In genomic region chr1:101410048-101410878, GRCh38 we compare ENCODE assay signal across 10 cellular contexts.
DNase-seq lines count a peak whose midpoint lies in the region; ATAC-seq and TF ChIP-seq lines count a peak whose summit lies in the region.
"Had no signal": no experiment of that assay in that cellular context is flagged by ENCODE, and none has a peak within 500 bp of the region (broad histone marks: within the 10 kb centered on the region; RNA-seq: fewer than 3 reads in every experiment).

No MANE protein-coding gene starts in this region.

- H3K27me3 Mint-ChIP-seq in activated naive CD8-positive, alpha-beta T cell treated with anti-CD3 and anti-CD28 coated beads, Interleukin-2, amount 50 U/mL, for 24 hours, result no peaks in the 10 kb centered on the region
- peaks cover 27% of the 10 kb centered on the region for H3K27me3 Mint-ChIP-seq in activated naive CD4-positive, alpha-beta T cell treated with anti-CD3 and anti-CD28 coated beads, Interleukin-2, amount 10 ng/mL, durations not matched to agents 7 days and 5 days

- H3K27me3 ChIP-seq in WERI-Rb-1 (ENCODE audit: insufficient read depth, low read depth, severe bottlenecking), result peaks cover 25% of the 10 kb centered on the region

- DNase-seq in GM10266 (ENCODE audit: extremely low spot score) (peak; percentile 14), WERI-Rb-1 (no peak), NCI-H1694 treated with DMSO at 0.1 percent for 48 hours (lab: John Stamatoyannopoulos, UW) (no peak), inferior parietal cortex (ENCODE audit: extremely low spot score) (no peak)
- peak; percentile 14 for DNase-seq in activated naive CD8-positive, alpha-beta T cell treated with anti-CD3 and anti-CD28 coated beads, Interleukin-2, amount 50 U/mL, for 24 hours
- DNase-seq in activated naive CD4-positive, alpha-beta T cell treated with anti-CD3 and anti-CD28 coated beads, Interleukin-2, amount 10 ng/mL, durations not matched to agents 7 days and 5 days, result no peak
- DNase-seq: Caco-2, dorsolateral prefrontal cortex had no signal

- H3K4me3 Mint-ChIP-seq in activated naive CD8-positive, alpha-beta T cell treated with anti-CD3 and anti-CD28 coated beads, Interleukin-2, amount 50 U/mL, for 24 hours, result no peak overlapping the region
- no peak overlapping the region for H3K4me3 Mint-ChIP-seq in activated naive CD4-positive, alpha-beta T cell treated with anti-CD3 and anti-CD28 coated beads, Interleukin-2, amount 10 ng/mL, durations not matched to agents 7 days and 5 days

- H3K27ac Mint-ChIP-seq in activated naive CD8-positive, alpha-beta T cell treated with anti-CD3 and anti-CD28 coated beads, Interleukin-2, amount 50 U/mL, for 24 hours, result peak overlapping the region; percentile 67
- no peak overlapping the region for H3K27ac Mint-ChIP-seq in activated naive CD4-positive, alpha-beta T cell treated with anti-CD3 and anti-CD28 coated beads, Interleukin-2, amount 10 ng/mL, durations not matched to agents 7 days and 5 days

- H3K4me1 Mint-ChIP-seq in activated naive CD8-positive, alpha-beta T cell treated with anti-CD3 and anti-CD28 coated beads, Interleukin-2, amount 50 U/mL, for 24 hours, result peaks cover 20% of the 10 kb centered on the region
- no peaks in the 10 kb centered on the region for H3K4me1 Mint-ChIP-seq in activated naive CD4-positive, alpha-beta T cell treated with anti-CD3 and anti-CD28 coated beads, Interleukin-2, amount 10 ng/mL, durations not matched to agents 7 days and 5 days

- no peak overlapping the region for H3K27ac ChIP-seq in WERI-Rb-1
- H3K27ac ChIP-seq: dorsolateral prefrontal cortex had no signal

- CTCF ChIA-PET in activated naive CD4-positive, alpha-beta T cell treated with anti-CD3 and anti-CD28 coated beads, Interleukin-2, amount 10 ng/mL, durations not matched to agents 7 days and 5 days (lab: Charles Lee), result interaction anchor here (1.2 kb wide), 1 partner anchor 101 kb away, joined by 3 read pairs; no protein-coding TSS in a partner anchor

- H3K36me3 Mint-ChIP-seq in activated naive CD8-positive, alpha-beta T cell treated with anti-CD3 and anti-CD28 coated beads, Interleukin-2, amount 50 U/mL, for 24 hours (ENCODE audit: low read depth), result no peaks in the 10 kb centered on the region
- no peaks in the 10 kb centered on the region for H3K36me3 Mint-ChIP-seq in activated naive CD4-positive, alpha-beta T cell treated with anti-CD3 and anti-CD28 coated beads, Interleukin-2, amount 10 ng/mL, durations not matched to agents 7 days and 5 days

- no peak for TF ChIP-seq CTCF in GM10266 (IDR thresholded peaks at IDR 0.05; ENCODE audit: control insufficient read depth, insufficient read depth, low read depth, missing control alignments)
- TF ChIP-seq CTCF in WERI-Rb-1 (IDR thresholded peaks at IDR 0.05; ENCODE audit: low read depth, low read length), result no peak

- H3K36me3 ChIP-seq in WERI-Rb-1, result no peaks in the 10 kb centered on the region

- H3K9me3 ChIP-seq in WERI-Rb-1 (ENCODE audit: severe bottlenecking), result no peaks in the 10 kb centered on the region
- H3K9me3 ChIP-seq: Caco-2 had no signal

- no peak overlapping the region for H3K4me3 ChIP-seq in WERI-Rb-1 (ENCODE audit: low read depth, low read length)
- H3K4me3 ChIP-seq: dorsolateral prefrontal cortex had no signal

- ATAC-seq in GM19372 (IDR thresholded peaks at IDR 0.05; ENCODE audit: low read depth, unreplicated experiment) (peak; percentile 32), HG03025 (IDR thresholded peaks at IDR 0.05; ENCODE audit: low FRiP score, unreplicated experiment) (peak; percentile 24)
- peak; percentile 84 for ATAC-seq in activated naive CD8-positive, alpha-beta T cell treated with anti-CD3 and anti-CD28 coated beads, Interleukin-2, amount 50 U/mL, for 24 hours

- no peaks in the 10 kb centered on the region for H3K9me3 Mint-ChIP-seq in activated naive CD8-positive, alpha-beta T cell treated with anti-CD3 and anti-CD28 coated beads, Interleukin-2, amount 50 U/mL, for 24 hours
- no peaks in the 10 kb centered on the region for H3K9me3 Mint-ChIP-seq in activated naive CD4-positive, alpha-beta T cell treated with anti-CD3 and anti-CD28 coated beads, Interleukin-2, amount 10 ng/mL, durations not matched to agents 7 days and 5 days

Comparison
In these comparisons a context has a peak if more than half of its experiments do, and no peak if none do; other contexts are left out.
1. DNase-seq: peak in GM10266 (single experiment) and activated naive CD8-positive, alpha-beta T cell treated with anti-CD3 and anti-CD28 coated beads, Interleukin-2, amount 50 U/mL, for 24 hours (single experiment); none in WERI-Rb-1 (single experiment), NCI-H1694 treated with DMSO at 0.1 percent for 48 hours (single experiment), inferior parietal cortex (single experiment) and activated naive CD4-positive, alpha-beta T cell treated with anti-CD3 and anti-CD28 coated beads, Interleukin-2, amount 10 ng/mL, durations not matched to agents 7 days and 5 days (single experiment).
2. ATAC-seq: peak in every context shown above with its lines; median percentile 84 in activated naive CD8-positive, alpha-beta T cell treated with anti-CD3 and anti-CD28 coated beads, Interleukin-2, amount 50 U/mL, for 24 hours; 32 in GM19372; 24 in HG03025.